Comparison of ENCODE assay signal across 23 cellular contexts in the genomic region with DNA sequence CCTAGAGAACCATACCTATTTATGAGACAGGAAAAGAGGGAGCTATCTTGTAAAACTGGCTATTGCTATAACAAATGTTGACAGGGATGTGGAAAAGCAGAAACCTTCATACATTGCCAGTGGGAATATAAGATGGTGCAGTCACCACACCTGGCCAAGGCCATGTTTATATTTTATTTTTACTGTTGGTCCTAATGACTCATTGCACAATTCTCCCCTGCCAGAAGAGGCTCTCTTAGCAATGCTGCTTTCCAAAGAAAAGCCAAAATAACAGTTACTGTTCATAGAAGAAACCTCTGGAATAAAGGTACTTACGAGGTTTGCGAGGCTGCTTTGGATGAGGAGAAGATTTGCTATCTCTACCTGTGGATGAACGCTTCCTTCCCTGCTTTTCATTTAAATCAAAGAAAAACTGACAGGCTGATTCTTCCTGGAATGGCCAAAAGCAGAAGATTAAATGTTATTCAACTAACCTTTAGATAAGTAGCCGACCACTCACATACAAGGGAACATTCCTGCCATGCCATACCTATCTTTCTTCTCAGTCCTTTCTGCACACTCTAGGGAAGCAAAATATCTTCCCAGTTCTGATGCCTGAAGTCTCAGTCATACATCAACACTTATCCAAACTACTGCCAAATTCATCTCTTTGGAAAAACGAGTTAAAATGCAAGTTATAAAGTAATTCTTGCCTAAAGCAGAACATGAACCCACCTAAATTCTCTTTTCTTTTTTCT. TPM values are rescaled to one million over a fixed set of nuclear protein-coding genes. Genes with fewer than 3 reads are reported as not detected.
DNase-seq lines count a peak whose midpoint lies in the region; ATAC-seq, FAIRE-seq and TF ChIP-seq lines count a peak whose summit lies in the region.
"Had no signal": no experiment of that assay in that cellular context is flagged by ENCODE, and none has a peak within 500 bp of the region (broad histone marks: within the 10 kb centered on the region; RNA-seq: fewer than 3 reads in every experiment).

No MANE protein-coding gene starts in this region.

- no peaks in the 10 kb centered on the region for H4K20me1 ChIP-seq in osteoblast (ENCODE audit: insufficient read depth, low read length)

- no peaks in the 10 kb centered on the region for H3K9me3 Mint-ChIP-seq in CD4-positive, alpha-beta T cell
- H3K9me3 Mint-ChIP-seq: CD4-positive, alpha-beta memory T cell had no signal

- intact Hi-C loops in CD4-positive, alpha-beta T cell (cut with DNase I, micrococcal nuclease) = no loop called here

- H3K36me3 ChIP-seq in adipocyte (ENCODE audit: control insufficient read depth, insufficient read depth, low read length, severe bottlenecking) = peaks cover 89% of the 10 kb centered on the region
- peaks cover 40% of the 10 kb centered on the region for H3K36me3 ChIP-seq in osteoblast (ENCODE audit: insufficient read depth, low read length)

- H3K4me3 Mint-ChIP-seq in CD4-positive, alpha-beta T cell = no peak overlapping the region
- H3K4me3 Mint-ChIP-seq: CD4-positive, alpha-beta memory T cell had no signal

- peak overlapping the region; percentile 51 for H3K27ac ChIP-seq in osteoblast (ENCODE audit: low read depth, low read length)
- H3K27ac ChIP-seq in CD4-positive, alpha-beta T cell (ENCODE audit: low read depth, low read length) = no peak overlapping the region
- H3K27ac ChIP-seq: A549, KMS-11, PC-9, RWPE1, SJSA1 had no signal

- no peaks in the 10 kb centered on the region for H3K27me3 ChIP-seq in adipocyte (replicated peaks; ENCODE audit: control insufficient read depth, insufficient read depth, low read length)
- H3K27me3 ChIP-seq in osteoblast (ENCODE audit: insufficient read depth, low read length) = no peaks in the 10 kb centered on the region
- no peaks in the 10 kb centered on the region for H3K27me3 ChIP-seq in CD4-positive, alpha-beta T cell (ENCODE audit: control insufficient read depth, insufficient read depth, low read length)
- H3K27me3 ChIP-seq: SJSA1 had no signal

- peaks cover 2% of the 10 kb centered on the region for H3K4me1 Mint-ChIP-seq in CD4-positive, alpha-beta T cell (ENCODE audit: low read depth)

- no peak for ATAC-seq in HG03095 (IDR thresholded peaks at IDR 0.05; ENCODE audit: unreplicated experiment)
- no peak for ATAC-seq in CD4-positive, alpha-beta T cell (ENCODE audit: poor library complexity)
- ATAC-seq: A549 had no signal

- no peak overlapping the region for H3K9ac ChIP-seq in adipocyte (ENCODE audit: low read length)
- H3K9ac ChIP-seq: KMS-11 had no signal

- H3K27ac Mint-ChIP-seq in CD4-positive, alpha-beta T cell = no peak overlapping the region

- DNase-seq in H54 (ENCODE audit: insufficient read length, low spot score) = no peak
- DNase-seq in adipocyte (ENCODE audit: low read depth) = peak; percentile 5
- DNase-seq in fibroblast of villous mesenchyme (ENCODE audit: low read depth) = peak; percentile 18
- no peak for DNase-seq in osteoblast (ENCODE audit: insufficient read length, low spot score, missing footprints)
- no peak for DNase-seq in activated gamma-delta T cell treated with Interleukin-2 at 50 U/mL for 16 hours
- no peak for DNase-seq in CD4-positive, alpha-beta T cell
- DNase-seq in SHP77 (lab: John Stamatoyannopoulos, UW) = no peak
- DNase-seq: Calu3; CD4-positive, alpha-beta memory T cell; DMS53; GOT3; NCI-H1417 treated with DMSO at 0.1 percent for 48 hours; NCI-H187 treated with DMSO at 0.1 percent for 48 hours; NCI-H345; NCI-H524 treated with DMSO at 0.1 percent for 48 hours; PC-9 had no signal

- no peaks in the 10 kb centered on the region for H3K79me2 ChIP-seq in osteoblast (ENCODE audit: insufficient read depth, low read length)

- H3K4me1 ChIP-seq in adipocyte (ENCODE audit: control insufficient read depth, insufficient read depth, low read length) (no peaks in the 10 kb centered on the region), osteoblast (ENCODE audit: insufficient read depth, low read length) (no peaks in the 10 kb centered on the region)
- H3K4me1 ChIP-seq: A549, SJSA1 had no signal

- POLR2A ChIA-PET in CD4-positive, alpha-beta T cell (lab: Charles Lee) = no interaction called here

- TF ChIP-seq POLR2A in H54 (IDR thresholded peaks at IDR 0.05; ENCODE audit: low read depth, low read length) = no peak

- H3K36me3 Mint-ChIP-seq in CD4-positive, alpha-beta T cell (ENCODE audit: low read depth) = peaks cover 91% of the 10 kb centered on the region

- H3K9me3 ChIP-seq in adipocyte (ENCODE audit: control insufficient read depth, low read length) = no peaks in the 10 kb centered on the region
- H3K9me3 ChIP-seq in osteoblast (ENCODE audit: low read depth, low read length) = no peaks in the 10 kb centered on the region
- no peaks in the 10 kb centered on the region for H3K9me3 ChIP-seq in CD4-positive, alpha-beta T cell (ENCODE audit: control insufficient read depth, low read length)
- H3K9me3 ChIP-seq: A549, SJSA1 had no signal

- no peak for TF ChIP-seq CTCF in fibroblast of villous mesenchyme (IDR thresholded peaks at IDR 0.05; ENCODE audit: insufficient read depth, low read depth, low read length)
- TF ChIP-seq CTCF in osteoblast (IDR thresholded peaks at IDR 0.05; ENCODE audit: extremely low read depth, low read depth, low read length) = no peak
- no peak for TF ChIP-seq CTCF in CD4-positive, alpha-beta T cell (IDR thresholded peaks at IDR 0.05)

- H2AFZ ChIP-seq in osteoblast (ENCODE audit: low read length) = no peak overlapping the region
- H2AFZ ChIP-seq: PC-9 had no signal

- H3K4me3 ChIP-seq in adipocyte (ENCODE audit: low read length) (no peak overlapping the region), fibroblast of villous mesenchyme (ENCODE audit: low read depth, low read length) (no peak overlapping the region), osteoblast (ENCODE audit: insufficient read depth, low read length) (no peak overlapping the region)
- H3K4me3 ChIP-seq: A549, PC-9, SJSA1 had no signal

- no peak overlapping the region for H3K4me2 ChIP-seq in osteoblast (ENCODE audit: insufficient read depth, low read length)
- H3K4me2 ChIP-seq: A549, KMS-11, PC-9 had no signal

- FAIRE-seq in H54 (lab: Jason Lieb, UNC) = peak; percentile 15
- FAIRE-seq: A549, GM12892, GM18507 had no signal

- H3K27me3 Mint-ChIP-seq in CD4-positive, alpha-beta T cell = no peaks in the 10 kb centered on the region
- H3K27me3 Mint-ChIP-seq: CD4-positive, alpha-beta memory T cell had no signal

- CTCF ChIA-PET in CD4-positive, alpha-beta T cell (lab: Charles Lee) = no interaction called here

RNA-seq across cellular contexts. Expression of a gene that starts 16.3 kb away (rescaled TPM):
- 21.9 and 29.4 TPM in 2 replicates for total RNA-seq in fibroblast of villous mesenchyme
- 22.4 and 23.2 TPM in 2 replicates for total RNA-seq in osteoblast
- 10 to 100 TPM in 1 of 2 experiments, 1 to 10 TPM in 1; 9.7 to 13.6 TPM for total RNA-seq in CD4-positive, alpha-beta T cell

RNA-seq across cellular contexts. Expression of a gene that starts 21.8 kb away (rescaled TPM):
- 28.0 and 36.3 TPM in 2 replicates for total RNA-seq in fibroblast of villous mesenchyme
- total RNA-seq in osteoblast = 21.2 and 26.1 TPM in 2 replicates
- total RNA-seq in CD4-positive, alpha-beta T cell = 10 to 100 TPM; 60.1 to 66.7 TPM

RNA-seq across cellular contexts. Expression of a gene that starts 40.8 kb away (rescaled TPM):
- total RNA-seq in fibroblast of villous mesenchyme (35.0 and 40.9 TPM in 2 replicates), osteoblast (46.3 and 51.3 TPM in 2 replicates)
- 10 to 100 TPM; 49.4 to 55.9 TPM for total RNA-seq in CD4-positive, alpha-beta T cell

RNA-seq across cellular contexts. Expression of a gene that starts 59.8 kb away (rescaled TPM):
- 21.6 and 37.1 TPM in 2 replicates for total RNA-seq in fibroblast of villous mesenchyme
- total RNA-seq in osteoblast = 28.6 and 33.0 TPM in 2 replicates
- 1 to 10 TPM; 1.5 to 2.9 TPM for total RNA-seq in CD4-positive, alpha-beta T cell

Comparison
In these comparisons a context has a peak if more than half of its experiments do, and no peak if none do; other contexts are left out.
1. DNase-seq: peak in adipocyte (single experiment) and fibroblast of villous mesenchyme (single experiment); none in H54 (single experiment), osteoblast (single experiment), activated gamma-delta T cell treated with Interleukin-2 at 50 U/mL for 16 hours (single experiment), CD4-positive, alpha-beta T cell (0 of 10) and SHP77 (0 of 2).